Comparison of ENCODE assay signal across 2 cellular contexts in genomic region chr16:50203681-50204080, GRCh38.
TF ChIP-seq lines count a peak whose summit lies in the region.

No MANE protein-coding gene starts in this region.

TF ChIP-seq in HCT116, 20 proteins besides CTCF, POLR2A, EP300 and RAD21:
- TF ChIP-seq ATF3 (IDR thresholded peaks at IDR 0.05) = no peak

TF ChIP-seq in HepG2, 621 proteins besides CTCF, POLR2A, EP300 and RAD21:
- TF ChIP-seq, protein P1, sequence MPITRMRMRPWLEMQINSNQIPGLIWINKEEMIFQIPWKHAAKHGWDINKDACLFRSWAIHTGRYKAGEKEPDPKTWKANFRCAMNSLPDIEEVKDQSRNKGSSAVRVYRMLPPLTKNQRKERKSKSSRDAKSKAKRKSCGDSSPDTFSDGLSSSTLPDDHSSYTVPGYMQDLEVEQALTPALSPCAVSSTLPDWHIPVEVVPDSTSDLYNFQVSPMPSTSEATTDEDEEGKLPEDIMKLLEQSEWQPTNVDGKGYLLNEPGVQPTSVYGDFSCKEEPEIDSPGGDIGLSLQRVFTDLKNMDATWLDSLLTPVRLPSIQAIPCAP (CRISPR knock-in tag; IDR thresholded peaks at IDR 0.05; ENCODE audit: low read depth) = 0 out of 2 replicates have a peak, but pooled peaks have one; percentile 27
- 0 out of 2 replicates have a peak, but pooled peaks have one; percentile 26 for TF ChIP-seq GFI1 (CRISPR knock-in tag; IDR thresholded peaks at IDR 0.05; ENCODE audit: borderline replicate concordance)
- TF ChIP-seq ZSCAN31 (CRISPR knock-in tag; IDR thresholded peaks at IDR 0.05; ENCODE audit: low read depth) = 0 out of 2 replicates have a peak, but pooled peaks have one; percentile 12
- TF ChIP-seq, protein P2, sequence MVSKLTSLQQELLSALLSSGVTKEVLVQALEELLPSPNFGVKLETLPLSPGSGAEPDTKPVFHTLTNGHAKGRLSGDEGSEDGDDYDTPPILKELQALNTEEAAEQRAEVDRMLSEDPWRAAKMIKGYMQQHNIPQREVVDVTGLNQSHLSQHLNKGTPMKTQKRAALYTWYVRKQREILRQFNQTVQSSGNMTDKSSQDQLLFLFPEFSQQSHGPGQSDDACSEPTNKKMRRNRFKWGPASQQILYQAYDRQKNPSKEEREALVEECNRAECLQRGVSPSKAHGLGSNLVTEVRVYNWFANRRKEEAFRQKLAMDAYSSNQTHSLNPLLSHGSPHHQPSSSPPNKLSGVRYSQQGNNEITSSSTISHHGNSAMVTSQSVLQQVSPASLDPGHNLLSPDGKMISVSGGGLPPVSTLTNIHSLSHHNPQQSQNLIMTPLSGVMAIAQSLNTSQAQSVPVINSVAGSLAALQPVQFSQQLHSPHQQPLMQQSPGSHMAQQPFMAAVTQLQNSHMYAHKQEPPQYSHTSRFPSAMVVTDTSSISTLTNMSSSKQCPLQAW (CRISPR knock-in tag; IDR thresholded peaks at IDR 0.05) = peak; percentile 49
- TF ChIP-seq PHF8 (CRISPR knock-in tag; IDR thresholded peaks at IDR 0.05) = 0 out of 2 replicates have a peak, but pooled peaks have one; percentile 15
- TF ChIP-seq, protein P3, sequence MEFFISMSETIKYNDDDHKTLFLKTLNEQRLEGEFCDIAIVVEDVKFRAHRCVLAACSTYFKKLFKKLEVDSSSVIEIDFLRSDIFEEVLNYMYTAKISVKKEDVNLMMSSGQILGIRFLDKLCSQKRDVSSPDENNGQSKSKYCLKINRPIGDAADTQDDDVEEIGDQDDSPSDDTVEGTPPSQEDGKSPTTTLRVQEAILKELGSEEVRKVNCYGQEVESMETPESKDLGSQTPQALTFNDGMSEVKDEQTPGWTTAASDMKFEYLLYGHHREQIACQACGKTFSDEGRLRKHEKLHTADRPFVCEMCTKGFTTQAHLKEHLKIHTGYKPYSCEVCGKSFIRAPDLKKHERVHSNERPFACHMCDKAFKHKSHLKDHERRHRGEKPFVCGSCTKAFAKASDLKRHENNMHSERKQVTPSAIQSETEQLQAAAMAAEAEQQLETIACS (CRISPR knock-in tag; IDR thresholded peaks at IDR 0.05) = no peak
- TF ChIP-seq, protein P4, sequence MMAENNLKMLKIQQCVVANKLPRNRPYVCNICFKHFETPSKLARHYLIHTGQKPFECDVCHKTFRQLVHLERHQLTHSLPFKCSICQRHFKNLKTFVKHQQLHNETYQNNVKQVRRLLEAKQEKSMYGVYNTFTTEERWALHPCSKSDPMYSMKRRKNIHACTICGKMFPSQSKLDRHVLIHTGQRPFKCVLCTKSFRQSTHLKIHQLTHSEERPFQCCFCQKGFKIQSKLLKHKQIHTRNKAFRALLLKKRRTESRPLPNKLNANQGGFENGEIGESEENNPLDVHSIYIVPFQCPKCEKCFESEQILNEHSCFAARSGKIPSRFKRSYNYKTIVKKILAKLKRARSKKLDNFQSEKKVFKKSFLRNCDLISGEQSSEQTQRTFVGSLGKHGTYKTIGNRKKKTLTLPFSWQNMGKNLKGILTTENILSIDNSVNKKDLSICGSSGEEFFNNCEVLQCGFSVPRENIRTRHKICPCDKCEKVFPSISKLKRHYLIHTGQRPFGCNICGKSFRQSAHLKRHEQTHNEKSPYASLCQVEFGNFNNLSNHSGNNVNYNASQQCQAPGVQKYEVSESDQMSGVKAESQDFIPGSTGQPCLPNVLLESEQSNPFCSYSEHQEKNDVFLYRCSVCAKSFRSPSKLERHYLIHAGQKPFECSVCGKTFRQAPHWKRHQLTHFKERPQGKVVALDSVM (CRISPR knock-in tag; IDR thresholded peaks at IDR 0.05) = peak; percentile 32; the same call in 1 of the 2 replicates
- TF ChIP-seq SETDB1 (CRISPR knock-in tag; IDR thresholded peaks at IDR 0.05; ENCODE audit: borderline replicate concordance) = 0 out of 2 replicates have a peak, but pooled peaks have one; percentile 34
- 0 out of 2 replicates have a peak, but pooled peaks have one; percentile 23 for TF ChIP-seq ZNF687 (CRISPR knock-in tag; IDR thresholded peaks at IDR 0.05)
- peak; percentile 44 for TF ChIP-seq ZNF781 (CRISPR knock-in tag; IDR thresholded peaks at IDR 0.05; ENCODE audit: borderline replicate concordance, not compliant biosample characterization)
- 0 out of 2 replicates have a peak, but pooled peaks have one; percentile 17 for TF ChIP-seq CCDC6 (CRISPR knock-in tag; IDR thresholded peaks at IDR 0.05)
- no peak for TF ChIP-seq RELA (CRISPR knock-in tag; IDR thresholded peaks at IDR 0.05)
- TF ChIP-seq BHLHE40 (IDR thresholded peaks at IDR 0.05; ENCODE audit: low read length) = no peak
- peak; percentile 11; the same call in 1 of the 2 replicates for TF ChIP-seq ZNF878 (CRISPR knock-in tag; IDR thresholded peaks at IDR 0.05)
- no peak for TF ChIP-seq CBX1 (IDR thresholded peaks at IDR 0.05; ENCODE audit: low read depth)
